ENCODE assay signal across 9 cellular contexts in genomic region chr22:36325163-36326031, GRCh38.
A peak's percentile ranks its signal among the peaks of the same experiment; 100 is the strongest.
DNase-seq lines count a peak whose midpoint lies in the region; ATAC-seq, FAIRE-seq and TF ChIP-seq lines count a peak whose summit lies in the region.
"Had no signal": no experiment of that assay in that cellular context is flagged by ENCODE, and none has a peak within 500 bp of the region (broad histone marks: within the 10 kb centered on the region; RNA-seq: fewer than 3 reads in every experiment).

No MANE protein-coding gene starts in this region.

- H3K9me3 ChIP-seq in liver (ENCODE audit: control insufficient read depth in 4 of 4, low read length in 3 of 4), result no peaks in the 10 kb centered on the region
- no peaks in the 10 kb centered on the region for H3K9me3 ChIP-seq in suprapubic skin

- TF ChIP-seq RAD21 in liver (IDR thresholded peaks at IDR 0.05), result no peak

- WGBS in liver, result 86% methylated on average over 27 of the region's 27 CpGs
- 47% methylated on average over 19 of the region's 27 CpGs for WGBS in suprapubic skin

- H3K27ac ChIP-seq in brain microvascular endothelial cell (peak overlapping the region; percentile 98), liver (ENCODE audit: low read depth in 1 of 2, low read length in 2 of 2) (peak overlapping the region; percentile 62 to 66), suprapubic skin (peak overlapping the region; percentile 93)

- FAIRE-seq in RCC 7860 (lab: Jason Lieb, UNC), result no peak
- FAIRE-seq: H54 had no signal

- DNase-seq in LHCN-M2 (ENCODE audit: low read depth) (peak; percentile 86), brain microvascular endothelial cell (peak; percentile 75), suprapubic skin (ENCODE audit: low spot score in 2 of 2) (no peak), RKO (ENCODE audit: low spot score) (no peak), RCC 7860 (ENCODE audit: low spot score) (no peak)
- no peak for DNase-seq in stimulated activated CD4-positive, alpha-beta T cell treated with anti-CD3 and anti-CD28 coated beads, Interleukin-4, amount 100 ng/mL, for 1 hour

- peaks cover 17 to 55% (median 35%) of the 10 kb centered on the region in 4 donors for H3K4me1 ChIP-seq in liver (ENCODE audit: control insufficient read depth in 4 of 4, insufficient read depth in 4 of 4, low read length in 3 of 4)
- H3K4me1 ChIP-seq in suprapubic skin, result peaks cover 77% of the 10 kb centered on the region

- TF ChIP-seq CTCF in brain microvascular endothelial cell (IDR thresholded peaks at IDR 0.05; ENCODE audit: low read depth, low read length, missing control alignments) (no peak), liver (IDR thresholded peaks at IDR 0.05; ENCODE audit: low read depth, low read length, missing input control) (no peak), suprapubic skin (IDR thresholded peaks at IDR 0.05) (no peak)

- ATAC-seq in HG03571 (IDR thresholded peaks at IDR 0.05; ENCODE audit: unreplicated experiment), result no peak

- TF ChIP-seq POLR2A in suprapubic skin (IDR thresholded peaks at IDR 0.05), result no peak

- peak; percentile 79 for TF ChIP-seq EP300 in suprapubic skin (IDR thresholded peaks at IDR 0.05)

- peaks cover 92% of the 10 kb centered on the region for H3K36me3 ChIP-seq in brain microvascular endothelial cell (replicated peaks)
- H3K36me3 ChIP-seq in liver (ENCODE audit: control insufficient read depth in 4 of 4, insufficient read depth in 3 of 4, low read depth in 1 of 4, low read length in 3 of 4), result peaks cover 9 to 48% (median 39%) of the 10 kb centered on the region in 4 donors
- peaks cover 51% of the 10 kb centered on the region for H3K36me3 ChIP-seq in suprapubic skin

- no peak overlapping the region for H3K9ac ChIP-seq in liver (ENCODE audit: low read depth in 1 of 2, low read length in 2 of 2)

- in situ Hi-C loops in brain microvascular endothelial cell (cut with HindIII; ENCODE audit: low pct_ligation_motif_present, low sequenced_read_pairs), result loop anchor here (25.0 kb wide), 1 partner anchor 137 kb away; no protein-coding TSS in a partner anchor

- H3K4me3 ChIP-seq in brain microvascular endothelial cell (ENCODE audit: low read depth, low read length), result no peak overlapping the region
- H3K4me3 ChIP-seq in liver (ENCODE audit: low read depth in 1 of 3, low read length in 3 of 3), result no peak overlapping the region
- H3K4me3 ChIP-seq in suprapubic skin, result no peak overlapping the region

- H3K27me3 ChIP-seq in brain microvascular endothelial cell (replicated peaks), result no peaks in the 10 kb centered on the region
- no peaks in the 10 kb centered on the region for H3K27me3 ChIP-seq in liver (ENCODE audit: control insufficient read depth in 4 of 4, insufficient read depth in 4 of 4, low read length in 3 of 4)
- no peaks in the 10 kb centered on the region for H3K27me3 ChIP-seq in suprapubic skin

TF ChIP-seq in liver, 16 proteins besides CTCF, POLR2A, EP300 and RAD21:
- TF ChIP-seq HNF4A (conservative IDR thresholded peaks at IDR 0.05), result no peak
- TF ChIP-seq NR2F2 (IDR thresholded peaks at IDR 0.05), result no peak
- TF ChIP-seq REST (IDR thresholded peaks at IDR 0.05), result no peak
- no peak for TF ChIP-seq RXRA (IDR thresholded peaks at IDR 0.05)
- TF ChIP-seq ZBTB33 (IDR thresholded peaks at IDR 0.05), result no peak
- TF ChIP-seq, protein P1, sequence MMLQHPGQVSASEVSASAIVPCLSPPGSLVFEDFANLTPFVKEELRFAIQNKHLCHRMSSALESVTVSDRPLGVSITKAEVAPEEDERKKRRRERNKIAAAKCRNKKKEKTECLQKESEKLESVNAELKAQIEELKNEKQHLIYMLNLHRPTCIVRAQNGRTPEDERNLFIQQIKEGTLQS (IDR thresholded peaks at IDR 0.05), result no peak
- TF ChIP-seq HNF4G (IDR thresholded peaks at IDR 0.05), result no peak
- no peak for TF ChIP-seq YY1 (IDR thresholded peaks at IDR 0.05)
- TF ChIP-seq EGR1 (IDR thresholded peaks at IDR 0.05; ENCODE audit: low read depth in 2 of 2), result no peak
- TF ChIP-seq, protein P2, sequence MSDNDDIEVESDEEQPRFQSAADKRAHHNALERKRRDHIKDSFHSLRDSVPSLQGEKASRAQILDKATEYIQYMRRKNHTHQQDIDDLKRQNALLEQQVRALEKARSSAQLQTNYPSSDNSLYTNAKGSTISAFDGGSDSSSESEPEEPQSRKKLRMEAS (IDR thresholded peaks at IDR 0.05), result no peak

Comparison
In these comparisons a context has a peak if more than half of its experiments do, and no peak if none do; other contexts are left out.
1. DNase-seq: peak in LHCN-M2 (single experiment) and brain microvascular endothelial cell (single experiment); none in suprapubic skin (0 of 2), stimulated activated CD4-positive, alpha-beta T cell treated with anti-CD3 and anti-CD28 coated beads, Interleukin-4, amount 100 ng/mL, for 1 hour (single experiment), RKO (single experiment) and RCC 7860 (single experiment).
2. Peak in every context shown above with its lines, with median percentiles within 50 percentile points of each other: H3K27ac ChIP-seq.